Comparison of ENCODE assay signal across 25 cellular contexts in genomic region chr5:106195679-106196078, GRCh38.
"Had no signal": no experiment of that assay in that cellular context is flagged by ENCODE, and none has a peak within 500 bp of the region (broad histone marks: within the 10 kb centered on the region; RNA-seq: fewer than 3 reads in every experiment).

No MANE protein-coding gene starts in this region.

- H3K27me3 ChIP-seq: esophagus squamous epithelium, gastrocnemius medialis, left lung, neural progenitor cell, sigmoid colon, stomach, thyroid gland, vagina had no signal

- DNase-seq: cortex of kidney; effector memory CD8-positive, alpha-beta T cell; erythroblast; esophagus squamous epithelium; gastrocnemius medialis; head of caudate nucleus; kidney; left lung; mesenchymal stem cell; naive thymus-derived CD4-positive, alpha-beta T cell; occipital lobe; ovary; posterior cingulate gyrus; psoas muscle; right cardiac atrium; sigmoid colon; stimulated activated CD4-positive, alpha-beta T cell treated with anti-CD3 and anti-CD28 coated beads, Interleukin-2, amount 100 ng/mL, for 24 hours; stimulated activated CD4-positive, alpha-beta T cell treated with anti-CD3 and anti-CD28 coated beads, Interleukin-4, amount 100 ng/mL, for 24 hours; stimulated activated naive CD4-positive, alpha-beta T cell treated with Interleukin-2 at 50 U/mL for 16 hours; stomach; thyroid gland; trophoblast cell had no signal

- H3K9me3 ChIP-seq: esophagus squamous epithelium, gastrocnemius medialis, ovary, psoas muscle, sigmoid colon, stomach, vagina had no signal

- H3K4me3 ChIP-seq: esophagus squamous epithelium, gastrocnemius medialis, left lung, neural progenitor cell, ovary, psoas muscle, sigmoid colon, stomach, thyroid gland, vagina had no signal

- ATAC-seq: effector memory CD8-positive, alpha-beta T cell; gastrocnemius medialis; left lung; naive thymus-derived CD4-positive, alpha-beta T cell; psoas muscle; right cardiac atrium; stimulated activated effector memory CD8-positive, alpha-beta T cell treated with anti-CD3 and anti-CD28 coated beads, Interleukin-12 subunit alpha, Interleukin-12 subunit beta, amount 100 ng/mL, for 72 hours had no signal

- H3K36me3 ChIP-seq: esophagus squamous epithelium, gastrocnemius medialis, left lung, neural progenitor cell, ovary, sigmoid colon, stomach, thyroid gland, vagina had no signal

- H3K27ac ChIP-seq: esophagus squamous epithelium, gastrocnemius medialis, left lung, neural progenitor cell, ovary, psoas muscle, sigmoid colon, stomach, thyroid gland, vagina had no signal

- H3K9ac ChIP-seq: neural progenitor cell had no signal

- H3K4me1 ChIP-seq: esophagus squamous epithelium, gastrocnemius medialis, left lung, neural progenitor cell, psoas muscle, sigmoid colon, stomach, thyroid gland, vagina had no signal

- H3K4me2 ChIP-seq: neural progenitor cell had no signal
